In the genomic region with DNA sequence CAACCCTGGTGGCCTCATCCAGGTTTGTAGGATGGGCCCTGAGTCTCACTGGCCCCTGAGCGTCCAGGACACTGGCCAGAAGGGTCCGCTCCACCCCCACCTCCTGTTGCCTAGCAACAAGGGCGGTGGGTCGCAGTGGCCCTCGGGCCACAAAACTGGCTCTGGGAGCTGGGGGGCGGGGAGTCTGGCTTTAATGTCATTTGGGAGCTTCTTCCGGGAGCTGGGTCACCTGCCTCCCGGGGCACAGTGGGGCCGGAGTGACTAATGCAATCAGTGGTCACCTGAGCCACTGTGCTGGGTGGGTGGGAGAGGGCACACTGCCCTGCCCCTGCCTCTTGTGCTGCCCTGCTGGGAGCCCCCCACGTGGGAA, we compare ENCODE assay signal across 36 cellular contexts. TPM values are rescaled to one million over a fixed set of nuclear protein-coding genes. Genes with fewer than 3 reads are reported as not detected.
"Had no signal": no experiment of that assay in that cellular context is flagged by ENCODE, and none has a peak within 500 bp of the region (broad histone marks: within the 10 kb centered on the region; RNA-seq: fewer than 3 reads in every experiment).

No MANE protein-coding gene starts in this region.

- H3K27me3 Mint-ChIP-seq: activated naive CD8-positive, alpha-beta T cell treated with anti-CD3 and anti-CD28 coated beads, Interleukin-2, amount 10 ng/mL, durations not matched to agents 7 days and 5 days; brain; stimulated activated naive CD8-positive, alpha-beta T cell treated with anti-CD3 and anti-CD28 coated beads, Interleukin-15, Interleukin-2, amounts not matched to agents 100 ng/mL and 50 ng/mL, for 24 hours had no signal

- H3K4me1 Mint-ChIP-seq: activated naive CD4-positive, alpha-beta T cell treated with anti-CD3 and anti-CD28 coated beads, Interleukin-2, amount 10 ng/mL, durations not matched to agents 7 days and 5 days; activated naive CD8-positive, alpha-beta T cell treated with anti-CD3 and anti-CD28 coated beads, Interleukin-2, amount 10 ng/mL, durations not matched to agents 7 days and 5 days had no signal

- H3K36me3 Mint-ChIP-seq: activated naive CD4-positive, alpha-beta T cell treated with anti-CD3 and anti-CD28 coated beads, Interleukin-2, amount 10 ng/mL, durations not matched to agents 7 days and 5 days; activated naive CD8-positive, alpha-beta T cell treated with anti-CD3 and anti-CD28 coated beads, Interleukin-2, amount 10 ng/mL, durations not matched to agents 7 days and 5 days; brain; mesothelial cell of epicardium; naive B cell; stimulated activated effector memory CD8-positive, alpha-beta T cell treated with anti-CD3 and anti-CD28 coated beads, Interleukin-12 subunit alpha, Interleukin-12 subunit beta, amount 100 ng/mL, for 72 hours had no signal

- H3K27me3 ChIP-seq: cardiac muscle cell, hepatocyte had no signal

- H3K27ac Mint-ChIP-seq: activated naive CD4-positive, alpha-beta T cell treated with anti-CD3 and anti-CD28 coated beads, Interleukin-2, amount 10 ng/mL, durations not matched to agents 7 days and 5 days; activated naive CD8-positive, alpha-beta T cell treated with anti-CD3 and anti-CD28 coated beads, Interleukin-2, amount 10 ng/mL, durations not matched to agents 7 days and 5 days; activated T-helper 1 cell treated with anti-CD3 and anti-CD28 coated beads, Interleukin-12 subunit alpha, Interleukin-12 subunit beta, Interleukin-2, Interleukin-4 antibody, amounts not matched to agents 30 ng/mL and 10 ng/mL and 1 ng/mL, durations not matched to agents 14 hours and 24 hours and 36 hours; brain; effector memory CD8-positive, alpha-beta T cell; mesothelial cell of epicardium; naive B cell; stimulated activated effector memory CD8-positive, alpha-beta T cell treated with anti-CD3 and anti-CD28 coated beads, Interleukin-12 subunit alpha, Interleukin-12 subunit beta, amount 100 ng/mL, for 72 hours; stimulated activated naive CD8-positive, alpha-beta T cell treated with anti-CD3 and anti-CD28 coated beads, Interleukin-15, Interleukin-2, amounts not matched to agents 100 ng/mL and 50 ng/mL, for 24 hours had no signal

- H3K27ac ChIP-seq: ascending aorta, cardiac muscle cell, gastroesophageal sphincter, hepatocyte, parathyroid adenoma, psoas muscle, sigmoid colon, thoracic aorta, VCaP had no signal

- H3K4me3 ChIP-seq: ascending aorta, cardiac muscle cell, gastroesophageal sphincter, hepatocyte, psoas muscle, sigmoid colon, thoracic aorta had no signal

- DNase-seq: activated CD4-positive, alpha-beta T cell treated with anti-CD3 and anti-CD28 coated beads for 4 hours; activated CD4-positive, alpha-beta T cell treated with anti-CD3 and anti-CD28 coated beads, Interleukin-2, amount 50 U/mL, for 4 hours; activated CD8-positive, alpha-beta memory T cell treated with anti-CD3 and anti-CD28 coated beads, Interleukin-2, amount 50 U/mL, for 4 hours; activated effector memory CD4-positive, alpha-beta T cell treated with anti-CD3 and anti-CD28 coated beads, Interleukin-2, amount 50 U/mL, for 16 hours; activated naive CD4-positive, alpha-beta T cell treated with anti-CD3 and anti-CD28 coated beads, Interleukin-2, amount 10 ng/mL, durations not matched to agents 7 days and 5 days; activated naive CD8-positive, alpha-beta T cell treated with anti-CD3 and anti-CD28 coated beads, Interleukin-2, amount 10 ng/mL, durations not matched to agents 7 days and 5 days; activated T-cell treated with anti-CD3 and anti-CD28 coated beads, Interleukin-2, amount 50 U/mL, for 1 hour; cortex of kidney; effector memory CD8-positive, alpha-beta T cell; erythroblast; islet precursor cell; naive B cell; psoas muscle; sigmoid colon; small intestine; stimulated activated CD4-positive, alpha-beta T cell treated with anti-CD3 and anti-CD28 coated beads, Interleukin-4, amount 100 ng/mL, for 24 hours; T-helper 9 cell had no signal

- ATAC-seq: effector memory CD8-positive, alpha-beta T cell; gastroesophageal sphincter; psoas muscle; stimulated activated effector memory CD8-positive, alpha-beta T cell treated with anti-CD3 and anti-CD28 coated beads, Interleukin-12 subunit alpha, Interleukin-12 subunit beta, amount 100 ng/mL, for 72 hours had no signal

- H3K9me3 ChIP-seq: ascending aorta, gastroesophageal sphincter, psoas muscle, sigmoid colon, thoracic aorta had no signal

- H3K36me3 ChIP-seq: ascending aorta, cardiac muscle cell, gastroesophageal sphincter, sigmoid colon, thoracic aorta had no signal

- H3K9me3 Mint-ChIP-seq: activated naive CD4-positive, alpha-beta T cell treated with anti-CD3 and anti-CD28 coated beads, Interleukin-2, amount 10 ng/mL, durations not matched to agents 7 days and 5 days; activated naive CD8-positive, alpha-beta T cell treated with anti-CD3 and anti-CD28 coated beads, Interleukin-2, amount 10 ng/mL, durations not matched to agents 7 days and 5 days; activated T-helper 1 cell treated with anti-CD3 and anti-CD28 coated beads, Interleukin-12 subunit alpha, Interleukin-12 subunit beta, Interleukin-2, Interleukin-4 antibody, amounts not matched to agents 30 ng/mL and 10 ng/mL and 1 ng/mL, durations not matched to agents 14 hours and 24 hours and 36 hours; brain; effector memory CD8-positive, alpha-beta T cell; mesothelial cell of epicardium; naive B cell; stimulated activated effector memory CD8-positive, alpha-beta T cell treated with anti-CD3 and anti-CD28 coated beads, Interleukin-12 subunit alpha, Interleukin-12 subunit beta, amount 100 ng/mL, for 72 hours; stimulated activated naive CD8-positive, alpha-beta T cell treated with anti-CD3 and anti-CD28 coated beads, Interleukin-15, Interleukin-2, amounts not matched to agents 100 ng/mL and 50 ng/mL, for 24 hours had no signal

- H3K4me3 Mint-ChIP-seq: activated naive CD4-positive, alpha-beta T cell treated with anti-CD3 and anti-CD28 coated beads, Interleukin-2, amount 10 ng/mL, durations not matched to agents 7 days and 5 days; activated naive CD8-positive, alpha-beta T cell treated with anti-CD3 and anti-CD28 coated beads, Interleukin-2, amount 10 ng/mL, durations not matched to agents 7 days and 5 days; activated T-helper 1 cell treated with anti-CD3 and anti-CD28 coated beads, Interleukin-12 subunit alpha, Interleukin-12 subunit beta, Interleukin-2, Interleukin-4 antibody, amounts not matched to agents 30 ng/mL and 10 ng/mL and 1 ng/mL, durations not matched to agents 14 hours and 24 hours and 36 hours; brain; effector memory CD8-positive, alpha-beta T cell; mesothelial cell of epicardium; naive B cell; stimulated activated effector memory CD8-positive, alpha-beta T cell treated with anti-CD3 and anti-CD28 coated beads, Interleukin-12 subunit alpha, Interleukin-12 subunit beta, amount 100 ng/mL, for 72 hours; stimulated activated naive CD8-positive, alpha-beta T cell treated with anti-CD3 and anti-CD28 coated beads, Interleukin-15, Interleukin-2, amounts not matched to agents 100 ng/mL and 50 ng/mL, for 24 hours had no signal

- H3K4me1 ChIP-seq: parathyroid adenoma had no signal

RNA-seq across cellular contexts. Expression of a gene that starts 2.6 kb away (rescaled TPM):
- total RNA-seq: activated CD8-positive, alpha-beta memory T cell treated with anti-CD3 and anti-CD28 coated beads for 36 hours; activated naive CD8-positive, alpha-beta T cell treated with anti-CD3 and anti-CD28 coated beads, Interleukin-2, amount 10 ng/mL, durations not matched to agents 7 days and 5 days; activated T-helper 1 cell treated with anti-CD3 and anti-CD28 coated beads, Interleukin-12 subunit alpha, Interleukin-12 subunit beta, Interleukin-2, Interleukin-4 antibody, amounts not matched to agents 30 ng/mL and 10 ng/mL and 1 ng/mL, durations not matched to agents 14 hours and 24 hours and 36 hours; ascending aorta; cardiac muscle cell; chondrocyte; fibroblast of villous mesenchyme; liver; sigmoid colon; subcutaneous adipose tissue; thoracic aorta had no signal
- polyA plus RNA-seq: cardiac muscle cell, fibroblast of lung had no signal

RNA-seq across cellular contexts. Expression of a gene that starts 8.0 kb away (rescaled TPM):
- total RNA-seq: activated CD8-positive, alpha-beta memory T cell treated with anti-CD3 and anti-CD28 coated beads for 36 hours; activated naive CD8-positive, alpha-beta T cell treated with anti-CD3 and anti-CD28 coated beads, Interleukin-2, amount 10 ng/mL, durations not matched to agents 7 days and 5 days; activated T-helper 1 cell treated with anti-CD3 and anti-CD28 coated beads, Interleukin-12 subunit alpha, Interleukin-12 subunit beta, Interleukin-2, Interleukin-4 antibody, amounts not matched to agents 30 ng/mL and 10 ng/mL and 1 ng/mL, durations not matched to agents 14 hours and 24 hours and 36 hours; ascending aorta; cardiac muscle cell; chondrocyte; fibroblast of lung; fibroblast of villous mesenchyme; gastroesophageal sphincter; hepatocyte; mesothelial cell of epicardium; psoas muscle; sigmoid colon; subcutaneous adipose tissue; thoracic aorta had no signal
- polyA plus RNA-seq: cardiac muscle cell, fibroblast of lung, hepatocyte, neural cell had no signal

RNA-seq across cellular contexts. Expression of a gene that starts 29.8 kb away (rescaled TPM):
- total RNA-seq: activated naive CD8-positive, alpha-beta T cell treated with anti-CD3 and anti-CD28 coated beads, Interleukin-2, amount 10 ng/mL, durations not matched to agents 7 days and 5 days had no signal
- polyA plus RNA-seq: neural cell had no signal
